ENCODE assay signal across 1 cellular context in the genomic region with DNA sequence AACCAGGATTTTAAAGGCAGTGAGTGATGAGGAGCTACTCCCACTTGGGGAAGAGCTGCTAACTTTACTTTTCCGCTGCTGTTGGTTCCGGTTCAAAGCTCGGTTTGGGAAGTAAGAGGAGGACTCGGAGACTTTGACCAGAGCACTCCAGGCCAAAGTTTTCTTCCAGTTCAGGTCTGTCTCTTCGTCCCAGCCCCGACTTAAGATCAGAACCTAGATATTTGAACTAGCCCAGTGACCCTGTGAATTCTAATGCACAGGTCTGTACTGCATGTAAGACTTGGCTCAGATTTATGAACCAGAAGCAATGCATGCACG.
TF ChIP-seq lines count a peak whose summit lies in the region.

No MANE protein-coding gene starts in this region.

TF ChIP-seq in H1, 55 proteins besides CTCF, POLR2A, EP300 and RAD21:
- TF ChIP-seq ATF3 (IDR thresholded peaks at IDR 0.05; ENCODE audit: insufficient read depth, low read depth, low read length) (no peak), SP4 (IDR thresholded peaks at IDR 0.05; ENCODE audit: low read length) (no peak), CBX8 (IDR thresholded peaks at IDR 0.05; ENCODE audit: borderline replicate concordance, low read depth, low read length) (no peak), CTBP2 (IDR thresholded peaks at IDR 0.05; ENCODE audit: borderline replicate concordance, insufficient read depth, insufficient read length, low read length) (no peak)
